Comparison of ENCODE assay signal across 9 cellular contexts in the genomic region with DNA sequence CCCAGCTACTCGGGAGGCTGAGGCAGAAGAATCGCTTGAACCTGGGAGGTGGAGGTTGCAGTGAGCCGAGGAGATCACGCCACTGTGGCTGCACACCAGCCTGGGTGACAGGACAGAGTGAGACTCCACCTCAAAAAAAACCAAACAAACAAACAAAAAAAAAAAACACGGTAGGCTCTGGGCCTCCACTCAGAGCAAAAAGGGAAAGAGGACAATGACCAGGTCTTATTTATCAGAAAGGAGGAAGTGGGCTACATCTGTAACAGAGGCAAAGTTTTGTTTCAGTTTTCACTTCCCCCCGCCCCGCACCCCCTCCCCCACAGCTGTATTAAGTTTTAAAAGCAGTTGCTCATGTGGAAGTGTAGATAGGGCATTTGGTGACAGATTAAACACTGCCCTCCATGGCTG.
DNase-seq lines count a peak whose midpoint lies in the region; ATAC-seq, FAIRE-seq and TF ChIP-seq lines count a peak whose summit lies in the region.
"Had no signal": no experiment of that assay in that cellular context is flagged by ENCODE, and none has a peak within 500 bp of the region (broad histone marks: within the 10 kb centered on the region; RNA-seq: fewer than 3 reads in every experiment).

No MANE protein-coding gene starts in this region.

- H3K27ac ChIP-seq in tibial nerve, result peak overlapping the region in 1 of 4 donors; percentile 34

- FAIRE-seq in GM18507 (lab: Jason Lieb, UNC), result peak; percentile 83

- WGBS in tibial nerve, 2 donors, result 84 to 87% methylated on average over 7 of the region's 7 CpGs

- no peak overlapping the region for H3K4me3 ChIP-seq in tibial nerve

- peak; percentile 89 for ATAC-seq in GM21619 (IDR thresholded peaks at IDR 0.05; ENCODE audit: unreplicated experiment)
- peak; percentile 91 for ATAC-seq in HG03571 (IDR thresholded peaks at IDR 0.05; ENCODE audit: unreplicated experiment)
- peak; percentile 31 for ATAC-seq in esophagus mucosa

- H3K9me3 ChIP-seq in tibial nerve, result no peaks in the 10 kb centered on the region

- DNase-seq in GM18507 (ENCODE audit: extremely low spot score, insufficient read length, low read depth) (peak; percentile 56), tibial nerve (ENCODE audit: low spot score in 2 of 2) (no peak), AG08396 (ENCODE audit: low spot score) (no peak), NCI-H1694 (lab: John Stamatoyannopoulos, UW) (no peak), NCI-H526 (lab: John Stamatoyannopoulos, UW) (no peak)
- DNase-seq: mesenchymal stem cell had no signal

- TF ChIP-seq EP300 in tibial nerve (IDR thresholded peaks at IDR 0.05), result no peak

- no peaks in the 10 kb centered on the region for H3K27me3 ChIP-seq in tibial nerve

- no peak for TF ChIP-seq CTCF in tibial nerve (IDR thresholded peaks at IDR 0.05)

- no peaks in the 10 kb centered on the region for H3K36me3 ChIP-seq in tibial nerve

- peaks cover 0 to 39% (median 9%) of the 10 kb centered on the region in 4 donors for H3K4me1 ChIP-seq in tibial nerve

- TF ChIP-seq POLR2A in tibial nerve (IDR thresholded peaks at IDR 0.05), result no peak

Comparison
In these comparisons a context has a peak if more than half of its experiments do, and no peak if none do; other contexts are left out.
1. ATAC-seq: peak in every context shown above with its lines; median percentile 91 in HG03571; 89 in GM21619; 31 in esophagus mucosa.